In genomic region chr4:85823295-85823694, GRCh38 we compare ENCODE assay signal across 11 cellular contexts.
DNase-seq lines count a peak whose midpoint lies in the region; ATAC-seq, FAIRE-seq and TF ChIP-seq lines count a peak whose summit lies in the region.
"Had no signal": no experiment of that assay in that cellular context is flagged by ENCODE, and none has a peak within 500 bp of the region (broad histone marks: within the 10 kb centered on the region; RNA-seq: fewer than 3 reads in every experiment).

No MANE protein-coding gene starts in this region.

- no peak for TF ChIP-seq CTCF in endothelial cell (IDR thresholded peaks at IDR 0.05; ENCODE audit: unreplicated experiment)
- TF ChIP-seq CTCF in nephron (IDR thresholded peaks at IDR 0.05; ENCODE audit: unreplicated experiment in 3 of 3), result no peak
- TF ChIP-seq CTCF in left lung (IDR thresholded peaks at IDR 0.05), result no peak

- H3K27ac Mint-ChIP-seq in endothelial cell (ENCODE audit: unreplicated experiment) (peak overlapping the region; percentile 90), nephron (peak overlapping the region; percentile 73 to 98 (median 96))
- H3K27ac Mint-ChIP-seq: IgD-negative memory B cell had no signal

- H3K9me3 ChIP-seq in left lung, result no peaks in the 10 kb centered on the region

- no peak overlapping the region for H3K27ac ChIP-seq in left lung
- H3K27ac ChIP-seq: 22Rv1 had no signal

- peaks cover 9 to 12% of the 10 kb centered on the region in 2 donors for H3K4me1 ChIP-seq in left lung

- ATAC-seq in GM19328 (IDR thresholded peaks at IDR 0.05; ENCODE audit: unreplicated experiment) (no peak), left lung (no peak)

- no peaks in the 10 kb centered on the region for H3K27me3 Mint-ChIP-seq in endothelial cell (ENCODE audit: unreplicated experiment)
- no peaks in the 10 kb centered on the region for H3K27me3 Mint-ChIP-seq in nephron (ENCODE audit: low read depth)
- H3K27me3 Mint-ChIP-seq: IgD-negative memory B cell had no signal

- H3K36me3 ChIP-seq in left lung, result no peaks in the 10 kb centered on the region

- H3K4me3 Mint-ChIP-seq in endothelial cell (ENCODE audit: unreplicated experiment) (no peak overlapping the region), nephron (no peak overlapping the region)
- H3K4me3 Mint-ChIP-seq: IgD-negative memory B cell had no signal

- no peaks in the 10 kb centered on the region for H3K36me3 Mint-ChIP-seq in endothelial cell (ENCODE audit: low read depth, unreplicated experiment)
- no peaks in the 10 kb centered on the region for H3K36me3 Mint-ChIP-seq in nephron (ENCODE audit: low read depth)

- H3K9me3 Mint-ChIP-seq in endothelial cell (ENCODE audit: unreplicated experiment) (no peaks in the 10 kb centered on the region), nephron (peaks cover 3% of the 10 kb centered on the region)
- H3K9me3 Mint-ChIP-seq: IgD-negative memory B cell had no signal

- intact Hi-C loops in left lung (cut with DNase I), result no loop called here

- no peak for FAIRE-seq in RCC 7860 (lab: Jason Lieb, UNC)

- peaks cover 51% of the 10 kb centered on the region for H3K4me1 Mint-ChIP-seq in endothelial cell (ENCODE audit: unreplicated experiment)
- peaks cover 48% of the 10 kb centered on the region for H3K4me1 Mint-ChIP-seq in nephron

- peak; percentile 59 for DNase-seq in DMS 273 (lab: John Stamatoyannopoulos, UW; ENCODE audit: unreplicated experiment)
- DNase-seq in DMS 273 treated with DMSO at 0.1 percent for 48 hours (lab: John Stamatoyannopoulos, UW), result no peak
- peak; percentile 8 for DNase-seq in NCI-H2171 (lab: John Stamatoyannopoulos, UW)
- no peak for DNase-seq in endothelial cell (ENCODE audit: low spot score)
- DNase-seq in RCC 7860 (ENCODE audit: low spot score), result no peak
- DNase-seq in left lung, result no peak
- DNase-seq: activated naive CD4-positive, alpha-beta T cell had no signal

- no peak overlapping the region for H3K4me3 ChIP-seq in left lung

- no peaks in the 10 kb centered on the region for H3K27me3 ChIP-seq in left lung

Comparison
In these comparisons a context has a peak if more than half of its experiments do, and no peak if none do; other contexts are left out.
1. DNase-seq: peak in DMS 273 (single experiment) and NCI-H2171 (single experiment); none in DMS 273 treated with DMSO at 0.1 percent for 48 hours (single experiment), endothelial cell (single experiment), RCC 7860 (single experiment) and left lung (0 of 2).